Comparison of ENCODE assay signal across 9 cellular contexts in genomic region chr1:203797216-203797615, GRCh38. TPM values are rescaled to one million over a fixed set of nuclear protein-coding genes. Genes with fewer than 3 reads are reported as not detected.
DNase-seq lines count a peak whose midpoint lies in the region; ATAC-seq, FAIRE-seq and TF ChIP-seq lines count a peak whose summit lies in the region.
"Had no signal": no experiment of that assay in that cellular context is flagged by ENCODE, and none has a peak within 500 bp of the region (broad histone marks: within the 10 kb centered on the region; RNA-seq: fewer than 3 reads in every experiment).

No MANE protein-coding gene starts in this region.

- dilution Hi-C loops in endothelial cell of umbilical vein (cut with MboI; ENCODE audit: extremely low pct_ligation_motif_present, low sequenced_read_pairs) = no loop called here

- H3K4me3 ChIP-seq in DOHH2 (ENCODE audit: low read length) (peak overlapping the region; percentile 98), OCI-LY7 (ENCODE audit: low read depth, low read length, poor library complexity, severe bottlenecking) (peak overlapping the region; percentile 90), endothelial cell of umbilical vein (replicated peaks in 1 of 3; ENCODE audit: insufficient read depth in 1 of 3, low read depth in 1 of 3, low read length in 3 of 3) (peak overlapping the region in 1 of 3 experiments; percentile 100), trophoblast cell (ENCODE audit: low read depth, low read length) (no peak overlapping the region)

- H3K27ac ChIP-seq in DOHH2 (ENCODE audit: low read depth, low read length) = no peak overlapping the region
- no peak overlapping the region for H3K27ac ChIP-seq in OCI-LY7 (ENCODE audit: low read depth, low read length, poor library complexity, severe bottlenecking)
- H3K27ac ChIP-seq in endothelial cell of umbilical vein (ENCODE audit: insufficient read depth, low read depth, low read length) = no peak overlapping the region
- H3K27ac ChIP-seq in trophoblast cell (ENCODE audit: low read depth, low read length) = peak overlapping the region; percentile 11

- WGBS in trophoblast cell (ENCODE audit: extremely low coverage, insufficient coverage, insufficient read length) = no CpG with 5 or more reads among the region's 2 CpGs

- H3K4ac ChIP-seq in trophoblast cell (ENCODE audit: low read depth, low read length) = peak overlapping the region; percentile 93

- POLR2A ChIA-PET in OCI-LY7 (lab: Charles Lee) (interaction anchor here (0.6 kb wide), 1 partner anchor 756 kb away, joined by 3 read pairs; no protein-coding TSS in a partner anchor), endothelial cell of umbilical vein (lab: Charles Lee) (no interaction called here)

- H3K9ac ChIP-seq in endothelial cell of umbilical vein (replicated peaks; ENCODE audit: extremely low read depth, insufficient read depth, low read length) (no peak overlapping the region), trophoblast cell (ENCODE audit: low read length) (no peak overlapping the region)

- TF ChIP-seq CTCF in DOHH2 (IDR thresholded peaks at IDR 0.05; ENCODE audit: low read depth, low read length, poor library complexity, severe bottlenecking) = no peak
- no peak for TF ChIP-seq CTCF in OCI-LY7 (conservative IDR thresholded peaks at IDR 0.05; ENCODE audit: low read length)
- TF ChIP-seq CTCF in endothelial cell of umbilical vein (IDR thresholded peaks at IDR 0.05; ENCODE audit: extremely low read depth in 1 of 2, insufficient read depth in 1 of 2, low read depth in 1 of 2, low read length in 2 of 2) = no peak

- no peak overlapping the region for H2AFZ ChIP-seq in OCI-LY7 (ENCODE audit: low read length)
- no peak overlapping the region for H2AFZ ChIP-seq in endothelial cell of umbilical vein (ENCODE audit: low read depth, low read length)
- no peak overlapping the region for H2AFZ ChIP-seq in trophoblast cell (ENCODE audit: insufficient read depth, low read length, poor library complexity)

- no TSS peak for BruUV-seq in OCI-LY7 (replicated peaks; lab: Mats Ljungman, UMichigan)
- no TSS peak for BruUV-seq in endothelial cell of umbilical vein (replicated peaks; lab: Mats Ljungman, UMichigan)

- H3K14ac ChIP-seq in trophoblast cell (ENCODE audit: low read length) = no peak overlapping the region

- peaks cover 68% of the 10 kb centered on the region for H3K79me2 ChIP-seq in DOHH2 (ENCODE audit: control insufficient read depth, low read length)
- H3K79me2 ChIP-seq in OCI-LY7 (ENCODE audit: insufficient read depth, low read depth, low read length) = peaks cover 64% of the 10 kb centered on the region
- peaks cover 63% of the 10 kb centered on the region for H3K79me2 ChIP-seq in endothelial cell of umbilical vein (ENCODE audit: control insufficient read depth, insufficient read depth, low read length)
- peaks cover 17% of the 10 kb centered on the region for H3K79me2 ChIP-seq in trophoblast cell (ENCODE audit: control insufficient read depth, insufficient read depth, low read length, poor library complexity)

- no peak overlapping the region for H4K12ac ChIP-seq in trophoblast cell (ENCODE audit: low read depth, low read length)

- no peak overlapping the region for H2AK5ac ChIP-seq in trophoblast cell (ENCODE audit: low read length)

- H4K91ac ChIP-seq in trophoblast cell (ENCODE audit: low read depth, low read length) = no peak overlapping the region

- TF ChIP-seq POLR2A in endothelial cell of umbilical vein (IDR thresholded peaks at IDR 0.05; ENCODE audit: low read depth, low read length) = peak; percentile 7

- no peak overlapping the region for H3K23ac ChIP-seq in trophoblast cell (ENCODE audit: low read length)

- CTCF ChIA-PET in OCI-LY7 (lab: Charles Lee; ENCODE audit: unreplicated experiment) = no interaction called here
- CTCF ChIA-PET in endothelial cell of umbilical vein (lab: Charles Lee) = no interaction called here

- no peaks in the 10 kb centered on the region for H3F3A ChIP-seq in DOHH2 (ENCODE audit: control insufficient read depth, insufficient read depth)

- no peak for ATAC-seq in GM21526 (IDR thresholded peaks at IDR 0.05; ENCODE audit: low FRiP score, unreplicated experiment)
- no peak for ATAC-seq in GM21381 (IDR thresholded peaks at IDR 0.05; ENCODE audit: unreplicated experiment)

- H3K9me3 ChIP-seq in DOHH2 (ENCODE audit: control insufficient read depth, insufficient read depth, low read length) = no peaks in the 10 kb centered on the region
- no peaks in the 10 kb centered on the region for H3K9me3 ChIP-seq in OCI-LY7 (ENCODE audit: low read length)
- H3K9me3 ChIP-seq in endothelial cell of umbilical vein (replicated peaks; ENCODE audit: control insufficient read depth, insufficient read depth, low read length) = no peaks in the 10 kb centered on the region
- no peaks in the 10 kb centered on the region for H3K9me3 ChIP-seq in trophoblast cell (ENCODE audit: insufficient read depth, low read depth, low read length)

- H2BK120ac ChIP-seq in trophoblast cell (ENCODE audit: insufficient read depth, low read length, poor library complexity) = no peak overlapping the region

- H2BK12ac ChIP-seq in trophoblast cell (ENCODE audit: low read length) = no peak overlapping the region

- H2BK5ac ChIP-seq in trophoblast cell (ENCODE audit: low read depth, low read length, poor library complexity) = no peak overlapping the region

- H3K79me1 ChIP-seq in trophoblast cell (ENCODE audit: low read length) = peaks cover 12% of the 10 kb centered on the region

- peak overlapping the region; percentile 79 for H3K4me2 ChIP-seq in DOHH2 (ENCODE audit: low read length)
- H3K4me2 ChIP-seq in OCI-LY7 (ENCODE audit: low read length) = peak overlapping the region; percentile 84
- peak overlapping the region; percentile 100 for H3K4me2 ChIP-seq in endothelial cell of umbilical vein (ENCODE audit: insufficient read depth, low read length)
- H3K4me2 ChIP-seq in trophoblast cell (ENCODE audit: low read length) = peak overlapping the region; percentile 54

- no peaks in the 10 kb centered on the region for H3K9me1 ChIP-seq in endothelial cell of umbilical vein (replicated peaks; ENCODE audit: control insufficient read depth, extremely low read depth, insufficient read depth, low read length)

- H3K9me2 ChIP-seq in DOHH2 (replicated peaks; ENCODE audit: control insufficient read depth, low read length) (no peaks in the 10 kb centered on the region), OCI-LY7 (ENCODE audit: insufficient read depth, low read length) (no peaks in the 10 kb centered on the region)

- H4K8ac ChIP-seq in trophoblast cell (ENCODE audit: low read depth, low read length) = no peak overlapping the region

- peaks cover 28% of the 10 kb centered on the region for H4K20me1 ChIP-seq in DOHH2 (ENCODE audit: control insufficient read depth, insufficient read depth, low read depth, low read length)
- H4K20me1 ChIP-seq in OCI-LY7 (ENCODE audit: insufficient read depth, low read length) = peaks cover 29% of the 10 kb centered on the region
- H4K20me1 ChIP-seq in endothelial cell of umbilical vein (replicated peaks; ENCODE audit: control insufficient read depth, extremely low read depth, insufficient read depth, low read length) = peaks cover 26% of the 10 kb centered on the region

- DNase-seq in OCI-LY7 (ENCODE audit: low spot score) (no peak), endothelial cell of umbilical vein (ENCODE audit: low read depth, low spot score) (no peak), trophoblast cell (no peak), NCI-H345 treated with DMSO at 0.1 percent for 48 hours (lab: John Stamatoyannopoulos, UW; ENCODE audit: unreplicated experiment) (no peak), DMS 273 (lab: John Stamatoyannopoulos, UW; ENCODE audit: unreplicated experiment) (no peak)

- H3K36me3 ChIP-seq in DOHH2 (ENCODE audit: control insufficient read depth, low read length) (peaks cover 60% of the 10 kb centered on the region), OCI-LY7 (ENCODE audit: insufficient read depth, low read length) (peaks cover 59% of the 10 kb centered on the region), endothelial cell of umbilical vein (ENCODE audit: control insufficient read depth in 2 of 2, extremely low read depth in 1 of 2, insufficient read depth in 2 of 2, low read length in 2 of 2) (peaks cover 12 to 17% of the 10 kb centered on the region in 2 experiments), trophoblast cell (ENCODE audit: control insufficient read depth in 1 of 2, insufficient read depth in 2 of 2, low read length in 2 of 2) (peaks cover 2 to 9% of the 10 kb centered on the region in 2 experiments)

- H3K18ac ChIP-seq in trophoblast cell (ENCODE audit: low read length) = no peak overlapping the region

- no peaks in the 10 kb centered on the region for H3K27me3 ChIP-seq in DOHH2 (ENCODE audit: control insufficient read depth, low read length)
- no peaks in the 10 kb centered on the region for H3K27me3 ChIP-seq in endothelial cell of umbilical vein (ENCODE audit: control insufficient read depth in 2 of 2, insufficient read depth in 2 of 2, low read length in 2 of 2)
- H3K27me3 ChIP-seq in trophoblast cell (ENCODE audit: insufficient read depth, low read length) = no peaks in the 10 kb centered on the region

- FAIRE-seq in endothelial cell of umbilical vein (lab: Jason Lieb, UNC) = no peak

- intact Hi-C loops in OCI-LY7 (cut with micrococcal nuclease; ENCODE audit: unreplicated experiment) (no loop called here), endothelial cell of umbilical vein (cut with micrococcal nuclease) (loop anchor here (5.0 kb wide), 1 partner anchor 170 kb away; the partner anchor contains the start of gene ATP2B4)

- H3K4me1 ChIP-seq in DOHH2 (ENCODE audit: control insufficient read depth, low read length) (peaks cover 41% of the 10 kb centered on the region), OCI-LY7 (ENCODE audit: insufficient read depth, low read length, poor library complexity, severe bottlenecking) (peaks cover 52% of the 10 kb centered on the region), endothelial cell of umbilical vein (ENCODE audit: control insufficient read depth, extremely low read depth, insufficient read depth, low read length) (peaks cover 23% of the 10 kb centered on the region), trophoblast cell (ENCODE audit: control insufficient read depth in 1 of 2, insufficient read depth in 2 of 2, low read length in 2 of 2) (peaks cover 0 to 3% of the 10 kb centered on the region in 2 experiments)

RNA-seq across cellular contexts. Expression of gene ZBED6, which starts 1.8 kb away (rescaled TPM):
- total RNA-seq in OCI-LY7 (2014; rRNA removed; shearing (Covaris generic)) = 9.1 and 12.2 TPM in 2 replicates
- 32.1 and 35.8 TPM in 2 replicates for total RNA-seq in OCI-LY7 (2022)
- 36.7 and 38.9 TPM in 2 replicates for total RNA-seq in endothelial cell of umbilical vein
- polyA plus RNA-seq in endothelial cell of umbilical vein = 5.2 and 6.4 TPM in 2 replicates
- 4.9 and 5.5 TPM in 2 replicates for polyA plus RNA-seq in endothelial cell of umbilical vein (2011; cell fraction: cytosol; rRNA removed)
- 26.1 and 29.9 TPM in 2 replicates for polyA plus RNA-seq in endothelial cell of umbilical vein (2011; cell fraction: nucleus; rRNA removed)
- 7.6 and 10.9 TPM in 2 replicates for polyA plus RNA-seq in endothelial cell of umbilical vein (2012)
- 50.5 and 50.9 TPM in 2 replicates for polyA minus RNA-seq in endothelial cell of umbilical vein
- 15.3 TPM for polyA minus RNA-seq in endothelial cell of umbilical vein (2011; cell fraction: cytosol; rRNA and poly(A)+ RNA removed)
- 57.6 and 84.5 TPM in 2 replicates for polyA minus RNA-seq in endothelial cell of umbilical vein (2011; cell fraction: nucleus; rRNA and poly(A)+ RNA removed)
- polyA plus RNA-seq in trophoblast cell (2013) = 28.0 and 28.3 TPM in 2 replicates

RNA-seq across cellular contexts. Expression of gene ZC3H11A, which starts 1.8 kb away (rescaled TPM):
- 143 and 150 TPM in 2 replicates for total RNA-seq in OCI-LY7 (2014; rRNA removed; shearing (Covaris generic))
- 113 and 126 TPM in 2 replicates for total RNA-seq in OCI-LY7 (2022)
- total RNA-seq in endothelial cell of umbilical vein = 66.6 and 72.6 TPM in 2 replicates
- 30.2 and 36.8 TPM in 2 replicates for polyA plus RNA-seq in endothelial cell of umbilical vein
- 57.9 and 59.4 TPM in 2 replicates for polyA plus RNA-seq in endothelial cell of umbilical vein (2011; cell fraction: cytosol; rRNA removed)
- polyA plus RNA-seq in endothelial cell of umbilical vein (2011; cell fraction: nucleus; rRNA removed) = 123 and 154 TPM in 2 replicates
- 44.1 and 49.9 TPM in 2 replicates for polyA plus RNA-seq in endothelial cell of umbilical vein (2012)
- polyA minus RNA-seq in endothelial cell of umbilical vein = 59.0 and 68.1 TPM in 2 replicates
- polyA minus RNA-seq in endothelial cell of umbilical vein (2011; cell fraction: cytosol; rRNA and poly(A)+ RNA removed) = 66.4 TPM
- 82.9 and 92.1 TPM in 2 replicates for polyA minus RNA-seq in endothelial cell of umbilical vein (2011; cell fraction: nucleus; rRNA and poly(A)+ RNA removed)
- 109 and 113 TPM in 2 replicates for polyA plus RNA-seq in trophoblast cell (2013)

RNA-seq across cellular contexts. Expression of gene LAX1, which starts 32.2 kb away (rescaled TPM):
- 19.6 and 20.3 TPM in 2 replicates for total RNA-seq in OCI-LY7 (2014; rRNA removed; shearing (Covaris generic))
- 63.8 and 66.7 TPM in 2 replicates for total RNA-seq in OCI-LY7 (2022)
- total RNA-seq in endothelial cell of umbilical vein = not detected in 2 replicates
- polyA plus RNA-seq in endothelial cell of umbilical vein = 0.03 TPM in 1 of 2 replicates, not detected in the other
- not detected in 2 replicates for polyA plus RNA-seq in endothelial cell of umbilical vein (2011; cell fraction: cytosol; rRNA removed)
- polyA plus RNA-seq in endothelial cell of umbilical vein (2011; cell fraction: nucleus; rRNA removed) = 0.09 TPM in 1 of 2 replicates, not detected in the other
- polyA plus RNA-seq in endothelial cell of umbilical vein (2012) = not detected in 2 replicates
- not detected in 2 replicates for polyA minus RNA-seq in endothelial cell of umbilical vein
- polyA minus RNA-seq in endothelial cell of umbilical vein (2011; cell fraction: cytosol; rRNA and poly(A)+ RNA removed) = not detected
- polyA minus RNA-seq in endothelial cell of umbilical vein (2011; cell fraction: nucleus; rRNA and poly(A)+ RNA removed) = not detected in 2 replicates
- 0.14 and 0.21 TPM in 2 replicates for polyA plus RNA-seq in trophoblast cell (2013)
- total RNA-seq: cerebellum had no signal

Comparison
In these comparisons a context has a peak if more than half of its experiments do, and no peak if none do; other contexts are left out.
1. RNA of gene LAX1, which starts 32.2 kb away (total RNA-seq): 19.6 to 66.7 TPM in OCI-LY7; not detected in endothelial cell of umbilical vein; every median in the first group is over 10 times any median in the second.
2. Peak in every context shown above with its lines, with median percentiles within 50 percentile points of each other: H3K4me2 ChIP-seq.